ENCODE assay signal across 22 cellular contexts in genomic region chr7:116152276-116152675, GRCh38.
"Had no signal": no experiment of that assay in that cellular context is flagged by ENCODE, and none has a peak within 500 bp of the region (broad histone marks: within the 10 kb centered on the region; RNA-seq: fewer than 3 reads in every experiment).

No MANE protein-coding gene starts in this region.

- H3K4me3 Mint-ChIP-seq: activated CD4-positive, alpha-beta memory T cell treated with anti-CD3 and anti-CD28 coated beads, Interleukin-2, amount 10 ng/mL, durations not matched to agents 7 days and 5 days; activated CD4-positive, alpha-beta T cell treated with anti-CD3 and anti-CD28 coated beads for 36 hours; activated naive CD4-positive, alpha-beta T cell treated with anti-CD3 and anti-CD28 coated beads, Interleukin-2, amount 50 U/mL, for 24 hours; naive thymus-derived CD4-positive, alpha-beta T cell had no signal

- H3K9me3 Mint-ChIP-seq: activated naive CD4-positive, alpha-beta T cell treated with anti-CD3 and anti-CD28 coated beads, Interleukin-2, amount 50 U/mL, for 24 hours had no signal

- H3K36me3 Mint-ChIP-seq: activated naive CD4-positive, alpha-beta T cell treated with anti-CD3 and anti-CD28 coated beads, Interleukin-2, amount 50 U/mL, for 24 hours had no signal

- H3K4me3 ChIP-seq: adrenal gland, cardiac muscle cell, gastroesophageal sphincter, lung, mucosa of descending colon, sigmoid colon, thyroid gland had no signal

- H3K4me1 Mint-ChIP-seq: activated CD4-positive, alpha-beta T cell treated with anti-CD3 and anti-CD28 coated beads for 36 hours; activated naive CD4-positive, alpha-beta T cell treated with anti-CD3 and anti-CD28 coated beads, Interleukin-2, amount 50 U/mL, for 24 hours had no signal

- ATAC-seq: activated CD4-positive, alpha-beta T cell treated with anti-CD3 and anti-CD28 coated beads for 36 hours; gastroesophageal sphincter; left colon; mucosa of descending colon; naive thymus-derived CD4-positive, alpha-beta T cell had no signal

- H3K4me1 ChIP-seq: adrenal gland, gastroesophageal sphincter, parathyroid adenoma, sigmoid colon, thyroid gland had no signal

- H2AFZ ChIP-seq: parathyroid adenoma had no signal

- H3K79me2 ChIP-seq: parathyroid adenoma had no signal

- H3K27ac Mint-ChIP-seq: activated CD4-positive, alpha-beta memory T cell treated with anti-CD3 and anti-CD28 coated beads, Interleukin-2, amount 10 ng/mL, durations not matched to agents 7 days and 5 days; activated CD4-positive, alpha-beta T cell treated with anti-CD3 and anti-CD28 coated beads for 36 hours; activated naive CD4-positive, alpha-beta T cell treated with anti-CD3 and anti-CD28 coated beads, Interleukin-2, amount 50 U/mL, for 24 hours; naive thymus-derived CD4-positive, alpha-beta T cell had no signal

- H3K9ac ChIP-seq: parathyroid adenoma had no signal

- DNase-seq: activated CD4-positive, alpha-beta memory T cell treated with anti-CD3 and anti-CD28 coated beads, Interleukin-2, amount 10 ng/mL, durations not matched to agents 7 days and 5 days; activated CD4-positive, alpha-beta T cell treated with anti-CD3 and anti-CD28 coated beads for 36 hours; activated CD8-positive, alpha-beta memory T cell treated with anti-CD3 and anti-CD28 coated beads, Interleukin-2, amount 50 U/mL, for 4 hours; activated effector memory CD4-positive, alpha-beta T cell treated with anti-CD3 and anti-CD28 coated beads, Interleukin-2, amount 50 U/mL, for 16 hours; activated T-cell treated with anti-CD3 and anti-CD28 coated beads, Interleukin-2, amount 50 U/mL, for 48 hours; adrenal gland; dorsolateral prefrontal cortex; erythroblast; left colon; mucosa of descending colon; naive thymus-derived CD4-positive, alpha-beta T cell; sigmoid colon; stimulated activated CD4-positive, alpha-beta T cell treated with anti-CD3 and anti-CD28 coated beads, Interleukin-12 subunit alpha, Interleukin-12 subunit beta, amount 100 ng/mL, for 4 hours; stimulated activated CD4-positive, alpha-beta T cell treated with anti-CD3 and anti-CD28 coated beads, Interleukin-2, amount 100 ng/mL, for 24 hours; T1000; thyroid gland had no signal

- H3K27me3 ChIP-seq: adrenal gland, cardiac muscle cell, gastroesophageal sphincter, sigmoid colon, thyroid gland had no signal

- H3K9me3 ChIP-seq: gastroesophageal sphincter, mucosa of descending colon, sigmoid colon, thyroid gland had no signal

- FAIRE-seq: islet of Langerhans had no signal

- H3K27ac ChIP-seq: adrenal gland, cardiac muscle cell, dorsolateral prefrontal cortex, gastroesophageal sphincter, parathyroid adenoma, sigmoid colon, thyroid gland had no signal

- H3K36me3 ChIP-seq: adrenal gland, cardiac muscle cell, gastroesophageal sphincter, sigmoid colon, thyroid gland had no signal
